ENCODE assay signal across 21 cellular contexts in genomic region chr15:97030251-97030650, GRCh38.
"Had no signal": no experiment of that assay in that cellular context is flagged by ENCODE, and none has a peak within 500 bp of the region (broad histone marks: within the 10 kb centered on the region; RNA-seq: fewer than 3 reads in every experiment).

No MANE protein-coding gene starts in this region.

- H3K27me3 Mint-ChIP-seq: progenitor cell of endocrine pancreas had no signal

- H3K27me3 ChIP-seq: heart left ventricle, pancreas, tibial artery, upper lobe of right lung, vagina had no signal

- H3K9me3 ChIP-seq: pancreas had no signal

- H3K4me3 ChIP-seq: dorsolateral prefrontal cortex, heart left ventricle, lung, pancreas, smooth muscle cell, tibial artery, upper lobe of right lung, vagina had no signal

- DNase-seq: dorsolateral prefrontal cortex; effector CD8-positive, alpha-beta T cell; heart left ventricle; hippocampal formation; left colon; left ventricle myocardium superior; mesenchymal stem cell; midbrain; occipital lobe; pancreas; right cardiac atrium; stimulated activated CD4-positive, alpha-beta T cell treated with anti-CD3 and anti-CD28 coated beads, Interleukin-2, amount 100 ng/mL, for 48 hours; stimulated activated naive CD4-positive, alpha-beta T cell treated with Interleukin-2 at 50 U/mL for 16 hours; tibial artery; upper lobe of right lung had no signal

- H3K4me2 ChIP-seq: smooth muscle cell had no signal

- H3K36me3 ChIP-seq: heart left ventricle, pancreas, tibial artery, upper lobe of right lung, vagina had no signal

- H3K4me3 Mint-ChIP-seq: nephron had no signal

- H3K4me1 ChIP-seq: heart left ventricle, pancreas, tibial artery, upper lobe of right lung, vagina had no signal

- H3K4me1 Mint-ChIP-seq: nephron had no signal

- H3K27ac Mint-ChIP-seq: nephron, progenitor cell of endocrine pancreas had no signal

- H3K27ac ChIP-seq: dorsolateral prefrontal cortex, heart left ventricle, pancreas, tibial artery, upper lobe of right lung, vagina had no signal

- ATAC-seq: esophagus mucosa, heart left ventricle, left colon, left ventricle myocardium superior, pancreas, right cardiac atrium, upper lobe of right lung had no signal
